8 cellular contexts compared by ENCODE assay signal in the genomic region with DNA sequence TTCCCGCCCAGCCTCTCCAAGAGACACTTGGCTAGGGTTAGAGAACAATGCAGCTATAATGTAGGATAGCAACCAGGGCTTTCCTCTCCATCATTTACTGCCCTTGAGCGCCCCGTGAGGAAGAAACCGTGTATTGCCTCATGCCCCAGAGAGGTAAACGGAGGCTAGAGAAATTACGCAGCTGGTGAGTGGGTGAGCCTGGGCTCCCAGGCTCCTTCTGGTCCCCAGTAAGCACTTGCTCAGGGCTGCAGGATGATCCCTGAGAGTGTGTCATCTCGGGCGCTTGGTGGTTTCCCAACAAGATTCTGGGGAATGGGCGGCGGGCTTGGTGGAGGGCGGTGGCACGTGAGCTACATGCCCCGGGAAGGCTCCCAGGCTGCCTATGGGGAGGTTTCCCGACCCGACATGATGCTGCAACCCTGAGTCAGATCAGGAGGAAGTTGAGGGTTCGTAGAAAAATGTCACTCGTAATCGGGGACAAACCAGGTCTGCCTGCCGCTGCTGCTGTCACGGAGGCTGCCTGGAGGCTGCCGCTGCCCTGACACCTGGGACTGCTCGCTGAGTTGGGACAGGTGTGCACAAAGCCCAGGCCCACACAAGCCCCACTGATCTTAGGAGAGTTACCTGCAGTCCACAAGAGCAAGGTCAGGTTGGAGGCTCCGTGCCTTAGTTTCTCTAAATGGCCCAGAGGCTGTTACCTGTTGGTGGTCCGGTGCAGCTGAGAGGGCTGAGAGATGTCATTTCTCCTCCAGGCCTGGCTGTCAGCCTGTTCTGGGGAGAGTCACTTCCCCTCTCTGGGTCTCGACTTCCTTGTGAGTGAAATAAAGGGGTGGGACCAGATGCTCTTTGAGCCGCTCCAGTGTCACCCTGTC. TPM values are rescaled to one million over a fixed set of nuclear protein-coding genes. Genes with fewer than 3 reads are reported as not detected.
A peak's percentile ranks its signal among the peaks of the same experiment; 100 is the strongest.
DNase-seq lines count a peak whose midpoint lies in the region; ATAC-seq and TF ChIP-seq lines count a peak whose summit lies in the region.

A gene with protein sequence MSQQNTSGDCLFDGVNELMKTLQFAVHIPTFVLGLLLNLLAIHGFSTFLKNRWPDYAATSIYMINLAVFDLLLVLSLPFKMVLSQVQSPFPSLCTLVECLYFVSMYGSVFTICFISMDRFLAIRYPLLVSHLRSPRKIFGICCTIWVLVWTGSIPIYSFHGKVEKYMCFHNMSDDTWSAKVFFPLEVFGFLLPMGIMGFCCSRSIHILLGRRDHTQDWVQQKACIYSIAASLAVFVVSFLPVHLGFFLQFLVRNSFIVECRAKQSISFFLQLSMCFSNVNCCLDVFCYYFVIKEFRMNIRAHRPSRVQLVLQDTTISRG (minus strand): TSS at position 773 of the 872 bp plus-strand sequence. CDS start 14,280 bp downstream, outside the sequence.

- no peak for DNase-seq in cardiac fibroblast (ENCODE audit: low read depth in 2 of 2)
- peak; percentile 60 for DNase-seq in sigmoid colon
- no peak for DNase-seq in putamen (ENCODE audit: low spot score)
- no peak for DNase-seq in foreskin melanocyte

- no peaks in the 10 kb centered on the region for H3K9me3 Mint-ChIP-seq in T-helper 1 cell treated with Interleukin-12 subunit alpha and Interleukin-12 subunit beta and Interleukin-4 antibody, amounts not matched to agents 30 μg/mL and 1 μg/mL, for 36 hours

- TF ChIP-seq EP300 in sigmoid colon (IDR thresholded peaks at IDR 0.05): no peak

- no peak within 1 kb of the TSS for H3K27ac ChIP-seq in 22Rv1
- H3K27ac ChIP-seq in sigmoid colon: no peak within 1 kb of the TSS

- peak within 1 kb of the TSS; percentile 67 for H3K4me3 Mint-ChIP-seq in T-helper 1 cell treated with Interleukin-12 subunit alpha and Interleukin-12 subunit beta and Interleukin-4 antibody, amounts not matched to agents 30 μg/mL and 1 μg/mL, for 36 hours

- TF ChIP-seq CTCF in 22Rv1 (IDR thresholded peaks at IDR 0.05) (peak; percentile 71), cardiac fibroblast (IDR thresholded peaks at IDR 0.05; ENCODE audit: low read depth, low read length) (peak; percentile 11), sigmoid colon (IDR thresholded peaks at IDR 0.05) (no peak)

- WGBS in sigmoid colon, 2 donors: 63 to 67% methylated on average over 26 of the region's 26 CpGs

- H3K4me3 ChIP-seq in cardiac fibroblast (replicated peaks in 1 of 2; ENCODE audit: low read depth in 2 of 2, low read length in 2 of 2): no peak within 1 kb of the TSS
- no peak within 1 kb of the TSS for H3K4me3 ChIP-seq in sigmoid colon

- no peaks in the 10 kb centered on the region for H3K9me3 ChIP-seq in sigmoid colon

- H3K4me1 Mint-ChIP-seq in T-helper 1 cell treated with Interleukin-12 subunit alpha and Interleukin-12 subunit beta and Interleukin-4 antibody, amounts not matched to agents 30 μg/mL and 1 μg/mL, for 36 hours (ENCODE audit: low read depth): peaks cover 29% of the 10 kb centered on the region

- H3K27ac Mint-ChIP-seq in T-helper 1 cell treated with Interleukin-12 subunit alpha and Interleukin-12 subunit beta and Interleukin-4 antibody, amounts not matched to agents 30 μg/mL and 1 μg/mL, for 36 hours: peak within 1 kb of the TSS; percentile 71

- no peak for TF ChIP-seq POLR2A in sigmoid colon (IDR thresholded peaks at IDR 0.05)

- H3K27me3 ChIP-seq in sigmoid colon: no peaks in the 10 kb centered on the region

- no peaks in the 10 kb centered on the region for H3K36me3 Mint-ChIP-seq in T-helper 1 cell treated with Interleukin-12 subunit alpha and Interleukin-12 subunit beta and Interleukin-4 antibody, amounts not matched to agents 30 μg/mL and 1 μg/mL, for 36 hours (ENCODE audit: low read depth)

- ATAC-seq in GM18870 (IDR thresholded peaks at IDR 0.05; ENCODE audit: unreplicated experiment) (peak; percentile 32), HG03045 (IDR thresholded peaks at IDR 0.05; ENCODE audit: unreplicated experiment) (peak; percentile 33)

- intact Hi-C loops in sigmoid colon (cut with DNase I): no loop called here

- H3K27me3 Mint-ChIP-seq in T-helper 1 cell treated with Interleukin-12 subunit alpha and Interleukin-12 subunit beta and Interleukin-4 antibody, amounts not matched to agents 30 μg/mL and 1 μg/mL, for 36 hours (ENCODE audit: low read depth): peaks cover 42% of the 10 kb centered on the region

- no peaks in the 10 kb centered on the region for H3K4me1 ChIP-seq in sigmoid colon

- no peaks in the 10 kb centered on the region for H3K36me3 ChIP-seq in sigmoid colon

RNA-seq across cellular contexts. Expression of the gene that starts here (rescaled TPM):
- not detected for total RNA-seq in sigmoid colon
- polyA plus RNA-seq in sigmoid colon: 1 to 10 TPM in 1 of 3 donors, under 1 TPM in 1, not detected in 1; 0.23 to 1.4 TPM

Comparison
In these comparisons a context has a peak if more than half of its experiments do, and no peak if none do; other contexts are left out.
1. CTCF ChIP-seq: peak in 22Rv1 (single experiment) and cardiac fibroblast (single experiment); none in sigmoid colon (0 of 4).